In genomic region chr6:31068738-31069340, GRCh38 we compare ENCODE assay signal across 8 cellular contexts. TPM values are rescaled to one million over a fixed set of nuclear protein-coding genes. Genes with fewer than 3 reads are reported as not detected.
DNase-seq lines count a peak whose midpoint lies in the region; ATAC-seq and TF ChIP-seq lines count a peak whose summit lies in the region.

No MANE protein-coding gene starts in this region.

- no peak overlapping the region for H3K4me3 ChIP-seq in fibroblast of pulmonary artery (replicated peaks; ENCODE audit: low read depth, low read length)

- DNase-seq in Daoy (ENCODE audit: low read depth) (peak; percentile 83), RKO (ENCODE audit: low spot score) (peak; percentile 76), fibroblast of pulmonary artery (ENCODE audit: low read depth) (peak; percentile 86), neural crest cell (ENCODE audit: low read depth, low spot score) (peak; percentile 76), stromal cell of bone marrow (ENCODE audit: low read depth) (peak; percentile 75)
- DNase-seq in activated T-cell treated with anti-CD3 and anti-CD28 coated beads, Interleukin-2, amount 50 U/mL, for 48 hours = peak; percentile 81 to 84

- H3K4me1 Mint-ChIP-seq in neural crest cell = peaks cover 15% of the 10 kb centered on the region

- no peaks in the 10 kb centered on the region for H3K36me3 Mint-ChIP-seq in neural crest cell (ENCODE audit: low read depth)

- TF ChIP-seq RAD21 in Ishikawa (IDR thresholded peaks at IDR 0.05; ENCODE audit: low read depth) = peak; percentile 67

- no peaks in the 10 kb centered on the region for H3K27me3 Mint-ChIP-seq in neural crest cell (ENCODE audit: low read depth)

- peak; percentile 93 for TF ChIP-seq CTCF in fibroblast of pulmonary artery (IDR thresholded peaks at IDR 0.05; ENCODE audit: low read length, missing control alignments)
- peak; percentile 95 for TF ChIP-seq CTCF in neural crest cell (conservative IDR thresholded peaks at IDR 0.05)

- no peaks in the 10 kb centered on the region for H3K9me3 Mint-ChIP-seq in neural crest cell

- TF ChIP-seq EP300 in Ishikawa (IDR thresholded peaks at IDR 0.05; ENCODE audit: borderline replicate concordance) = no peak

- no peak overlapping the region for H3K4me3 Mint-ChIP-seq in neural crest cell

- no peak overlapping the region for H3K27ac Mint-ChIP-seq in neural crest cell (ENCODE audit: unreplicated experiment)

- no peak for ATAC-seq in HG02852 (IDR thresholded peaks at IDR 0.05; ENCODE audit: unreplicated experiment)

TF ChIP-seq in Ishikawa, 13 proteins besides CTCF, POLR2A, EP300 and RAD21:
- TF ChIP-seq TAF1 (IDR thresholded peaks at IDR 0.05; ENCODE audit: low read depth) (no peak), TCF12 (IDR thresholded peaks at IDR 0.05; ENCODE audit: low read depth) (no peak), CREB1 (IDR thresholded peaks at IDR 0.05; ENCODE audit: low read depth) (no peak), REST (IDR thresholded peaks at IDR 0.05; ENCODE audit: low read depth) (no peak)

RNA-seq across cellular contexts. Expression of gene C6orf15, which starts 43.5 kb away (rescaled TPM):
- not detected in 2 replicates for total RNA-seq in Daoy (2014; rRNA removed; shearing (Covaris generic))
- not detected in 2 replicates for total RNA-seq in neural crest cell

RNA-seq across cellular contexts. Expression of gene PSORS1C1, which starts 45.8 kb away (rescaled TPM):
- total RNA-seq in Daoy (2014; rRNA removed; shearing (Covaris generic)) = 0.23 and 1.5 TPM in 2 replicates
- total RNA-seq in neural crest cell = not detected in 2 replicates

RNA-seq across cellular contexts. Expression of gene CDSN, which starts 51.4 kb away (rescaled TPM):
- total RNA-seq in Daoy (2014; rRNA removed; shearing (Covaris generic)) = not detected in 2 replicates
- not detected in 2 replicates for total RNA-seq in neural crest cell

RNA-seq across cellular contexts. Expression of gene MUC22, which starts 58.6 kb away (rescaled TPM):
- not detected in 2 replicates for total RNA-seq in Daoy (2014; rRNA removed; shearing (Covaris generic))
- total RNA-seq in neural crest cell = not detected in 2 replicates
